25 cellular contexts compared by ENCODE assay signal in the genomic region with DNA sequence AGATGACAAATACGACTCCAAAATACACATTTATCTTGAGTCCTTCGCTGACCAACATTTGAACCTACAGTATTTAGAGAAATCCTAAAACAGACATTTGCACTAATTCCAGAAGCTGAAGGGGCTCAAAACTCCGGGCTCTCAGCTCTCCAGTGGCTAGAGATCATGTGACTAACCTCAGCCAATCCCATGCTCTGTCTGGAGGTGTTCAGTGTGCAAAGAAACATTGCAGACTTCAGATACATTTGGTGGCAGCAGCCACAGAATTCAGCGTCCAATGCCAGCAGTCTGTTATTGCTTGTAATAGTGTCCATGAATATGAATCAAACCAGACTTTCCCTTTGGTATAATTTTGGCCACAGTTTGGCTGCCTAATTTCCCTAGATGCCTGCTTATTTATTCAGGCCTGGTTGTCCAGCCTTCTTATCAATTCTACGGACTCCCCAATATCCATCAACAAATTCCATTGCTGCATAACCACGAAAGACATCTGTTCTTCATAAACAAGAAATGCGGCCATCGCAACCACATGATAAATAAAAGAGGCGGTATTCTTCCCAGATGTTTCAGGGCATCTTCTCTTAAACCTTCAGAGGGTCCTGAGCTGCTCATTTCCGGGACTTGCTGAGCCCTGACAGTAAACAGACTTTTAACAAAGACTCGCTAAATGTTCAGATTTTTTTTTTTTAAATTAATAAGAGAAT. TPM values are rescaled to one million over a fixed set of nuclear protein-coding genes. Genes with fewer than 3 reads are reported as not detected.
"Had no signal": no experiment of that assay in that cellular context is flagged by ENCODE, and none has a peak within 500 bp of the region (broad histone marks: within the 10 kb centered on the region; RNA-seq: fewer than 3 reads in every experiment).

No MANE protein-coding gene starts in this region.

- H3K27ac ChIP-seq: brain microvascular endothelial cell, gastroesophageal sphincter, heart left ventricle, psoas muscle, suprapubic skin had no signal

- H3K4me1 Mint-ChIP-seq: activated CD4-positive, alpha-beta T cell treated with anti-CD3 and anti-CD28 coated beads, Interleukin-2, amount 10 ng/mL, durations not matched to agents 24 days and 14 days; activated naive CD4-positive, alpha-beta T cell treated with anti-CD3 and anti-CD28 coated beads, Interleukin-2, amount 10 ng/mL, durations not matched to agents 7 days and 5 days; activated naive CD8-positive, alpha-beta T cell treated with anti-CD3 and anti-CD28 coated beads, Interleukin-2, amount 50 U/mL, for 24 hours; stimulated activated naive CD8-positive, alpha-beta T cell treated with anti-CD3 and anti-CD28 coated beads, Interleukin-15, amount 100 ng/mL, for 72 hours had no signal

- H3K4me3 ChIP-seq: gastroesophageal sphincter, heart left ventricle, psoas muscle, skin epidermis, suprapubic skin had no signal

- H3K36me3 Mint-ChIP-seq: activated naive CD4-positive, alpha-beta T cell treated with anti-CD3 and anti-CD28 coated beads, Interleukin-2, amount 10 ng/mL, durations not matched to agents 7 days and 5 days had no signal

- H3K4me1 ChIP-seq: gastroesophageal sphincter, heart left ventricle, psoas muscle had no signal

- H3K27me3 ChIP-seq: brain microvascular endothelial cell had no signal

- H3K9me3 ChIP-seq: gastroesophageal sphincter, heart left ventricle, psoas muscle, suprapubic skin had no signal

- ATAC-seq: activated CD8-positive, alpha-beta T cell treated with anti-CD3 and anti-CD28 coated beads, Interleukin-2, amount 10 ng/mL, durations not matched to agents 7 days and 5 days; activated naive CD8-positive, alpha-beta T cell treated with anti-CD3 and anti-CD28 coated beads, Interleukin-2, amount 50 U/mL, for 24 hours; activated T-cell treated with anti-CD3 and anti-CD28 coated beads, Interleukin-2, amount 50 U/mL, for 4 hours; gastroesophageal sphincter; heart left ventricle; left ventricle myocardium superior; psoas muscle; right cardiac atrium; stimulated activated naive CD8-positive, alpha-beta T cell treated with anti-CD3 and anti-CD28 coated beads, Interleukin-15, amount 100 ng/mL, for 72 hours had no signal

- H3K36me3 ChIP-seq: brain microvascular endothelial cell, gastroesophageal sphincter, heart left ventricle, suprapubic skin had no signal

- H3K9me3 Mint-ChIP-seq: activated CD4-positive, alpha-beta T cell treated with anti-CD3 and anti-CD28 coated beads, Interleukin-2, amount 10 ng/mL, durations not matched to agents 24 days and 14 days; activated naive CD4-positive, alpha-beta T cell treated with anti-CD3 and anti-CD28 coated beads, Interleukin-2, amount 10 ng/mL, durations not matched to agents 7 days and 5 days; activated naive CD8-positive, alpha-beta T cell treated with anti-CD3 and anti-CD28 coated beads, Interleukin-2, amount 50 U/mL, for 24 hours; activated T-cell treated with anti-CD3 and anti-CD28 coated beads, Interleukin-2, amount 50 U/mL, for 4 hours; stimulated activated naive CD8-positive, alpha-beta T cell treated with anti-CD3 and anti-CD28 coated beads, Interleukin-15, amount 100 ng/mL, for 72 hours had no signal

- DNase-seq: activated CD4-positive, alpha-beta T cell treated with anti-CD3 and anti-CD28 coated beads, Interleukin-2, amount 10 ng/mL, durations not matched to agents 24 days and 14 days; activated CD4-positive, CD25-positive, alpha-beta regulatory T cell; activated CD8-positive, alpha-beta T cell treated with anti-CD3 and anti-CD28 coated beads, Interleukin-2, amount 10 ng/mL, durations not matched to agents 7 days and 5 days; activated effector memory CD4-positive, alpha-beta T cell treated with Interleukin-2 at 50 U/mL for 16 hours; activated naive CD4-positive, alpha-beta T cell treated with anti-CD3 and anti-CD28 coated beads, Interleukin-2, amount 10 ng/mL, durations not matched to agents 7 days and 5 days; activated naive CD8-positive, alpha-beta T cell treated with anti-CD3 and anti-CD28 coated beads, Interleukin-2, amount 50 U/mL, for 24 hours; activated T-cell treated with anti-CD3 and anti-CD28 coated beads, Interleukin-2, amount 50 U/mL, for 4 hours; anterior cingulate cortex; brain microvascular endothelial cell; central memory CD4-positive, alpha-beta T cell; erythroblast; heart left ventricle; left ventricle myocardium superior; psoas muscle; right cardiac atrium; stimulated activated CD4-positive, alpha-beta T cell treated with anti-CD3 and anti-CD28 coated beads, Interleukin-15, amount 100 ng/mL, for 24 hours; stimulated activated CD4-positive, alpha-beta T cell treated with anti-CD3 and anti-CD28 coated beads, Interleukin-2, amount 100 ng/mL, for 48 hours; stimulated activated naive CD8-positive, alpha-beta T cell treated with anti-CD3 and anti-CD28 coated beads, Interleukin-15, amount 100 ng/mL, for 72 hours; trophoblast cell had no signal

- FAIRE-seq: colon, endometrium had no signal

- H3K27ac Mint-ChIP-seq: activated CD4-positive, alpha-beta T cell treated with anti-CD3 and anti-CD28 coated beads, Interleukin-2, amount 10 ng/mL, durations not matched to agents 24 days and 14 days; activated CD8-positive, alpha-beta T cell treated with anti-CD3 and anti-CD28 coated beads, Interleukin-2, amount 10 ng/mL, durations not matched to agents 7 days and 5 days; activated naive CD4-positive, alpha-beta T cell treated with anti-CD3 and anti-CD28 coated beads, Interleukin-2, amount 10 ng/mL, durations not matched to agents 7 days and 5 days; activated naive CD8-positive, alpha-beta T cell treated with anti-CD3 and anti-CD28 coated beads, Interleukin-2, amount 50 U/mL, for 24 hours; stimulated activated naive CD8-positive, alpha-beta T cell treated with anti-CD3 and anti-CD28 coated beads, Interleukin-15, amount 100 ng/mL, for 72 hours had no signal

- H3K4me3 Mint-ChIP-seq: activated CD4-positive, alpha-beta T cell treated with anti-CD3 and anti-CD28 coated beads, Interleukin-2, amount 10 ng/mL, durations not matched to agents 24 days and 14 days; activated CD8-positive, alpha-beta T cell treated with anti-CD3 and anti-CD28 coated beads, Interleukin-2, amount 10 ng/mL, durations not matched to agents 7 days and 5 days; activated naive CD4-positive, alpha-beta T cell treated with anti-CD3 and anti-CD28 coated beads, Interleukin-2, amount 10 ng/mL, durations not matched to agents 7 days and 5 days; activated naive CD8-positive, alpha-beta T cell treated with anti-CD3 and anti-CD28 coated beads, Interleukin-2, amount 50 U/mL, for 24 hours; activated T-cell treated with anti-CD3 and anti-CD28 coated beads, Interleukin-2, amount 50 U/mL, for 4 hours; stimulated activated naive CD8-positive, alpha-beta T cell treated with anti-CD3 and anti-CD28 coated beads, Interleukin-15, amount 100 ng/mL, for 72 hours had no signal

RNA-seq across cellular contexts. Expression of a gene that starts 14.5 kb away (rescaled TPM):
- total RNA-seq: activated CD4-positive, alpha-beta T cell treated with anti-CD3 and anti-CD28 coated beads, Interleukin-2, amount 10 ng/mL, durations not matched to agents 24 days and 14 days; activated CD8-positive, alpha-beta T cell treated with anti-CD3 and anti-CD28 coated beads, Interleukin-2, amount 10 ng/mL, durations not matched to agents 7 days and 5 days; activated T-cell treated with anti-CD3 and anti-CD28 coated beads, Interleukin-2, amount 50 U/mL, for 4 hours; heart left ventricle; left ventricle myocardium superior; osteocyte; psoas muscle; right cardiac atrium had no signal
- polyA plus RNA-seq: heart left ventricle, right cardiac atrium had no signal
